In the genomic region with DNA sequence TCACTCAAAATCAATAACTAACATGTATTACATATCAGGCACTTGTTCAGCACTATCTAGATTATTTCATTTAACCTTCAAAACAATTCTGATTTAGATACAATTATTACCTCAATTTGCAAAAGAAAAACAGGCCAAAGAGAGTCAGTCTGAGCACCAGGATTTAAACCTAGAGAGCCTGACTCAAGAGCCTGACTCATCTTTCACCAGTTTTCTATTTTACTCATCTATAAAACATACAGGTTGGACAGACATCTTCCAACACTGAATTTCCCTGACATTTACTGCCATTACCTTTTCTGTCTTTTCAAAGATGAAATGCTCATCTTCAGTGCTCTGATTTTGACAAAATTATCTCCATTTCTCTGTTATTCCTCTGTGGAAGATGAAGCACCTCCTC, we compare ENCODE assay signal across 26 cellular contexts.
DNase-seq lines count a peak whose midpoint lies in the region; ATAC-seq and TF ChIP-seq lines count a peak whose summit lies in the region.
"Had no signal": no experiment of that assay in that cellular context is flagged by ENCODE, and none has a peak within 500 bp of the region (broad histone marks: within the 10 kb centered on the region; RNA-seq: fewer than 3 reads in every experiment).

No MANE protein-coding gene starts in this region.

- CTCF ChIA-PET in activated B cell treated with CpG ODN at 0.5 μM for 24 hours (lab: Charles Lee), result interaction anchor here (1.2 to 1.8 kb wide), 2 partner anchors 71 to 77 kb away, joined by 5 read pairs; no protein-coding TSS in a partner anchor

- H3K27me3 Mint-ChIP-seq in activated CD4-positive, alpha-beta T cell treated with anti-CD3 and anti-CD28 coated beads, Interleukin-2, amount 10 ng/mL, durations not matched to agents 24 days and 14 days, result no peaks in the 10 kb centered on the region
- H3K27me3 Mint-ChIP-seq in activated B cell treated with CpG ODN at 0.5 μM for 24 hours, result no peaks in the 10 kb centered on the region
- H3K27me3 Mint-ChIP-seq: activated naive CD8-positive, alpha-beta T cell treated with anti-CD3 and anti-CD28 coated beads, Interleukin-2, amount 10 ng/mL, durations not matched to agents 7 days and 5 days; CD4-positive, CD25-positive, alpha-beta regulatory T cell; central memory CD8-positive, alpha-beta T cell; T-helper 17 cell had no signal

- H3K27ac Mint-ChIP-seq in activated CD4-positive, alpha-beta T cell treated with anti-CD3 and anti-CD28 coated beads, Interleukin-2, amount 10 ng/mL, durations not matched to agents 24 days and 14 days, result peak overlapping the region; percentile 83
- peak overlapping the region; percentile 70 for H3K27ac Mint-ChIP-seq in activated B cell treated with CpG ODN at 0.5 μM for 24 hours
- H3K27ac Mint-ChIP-seq: activated naive CD8-positive, alpha-beta T cell treated with anti-CD3 and anti-CD28 coated beads, Interleukin-2, amount 10 ng/mL, durations not matched to agents 7 days and 5 days; dendritic cell treated with granulocyte-macrophage colony-stimulating factor and Interleukin-4, amounts not matched to agents 40 ng/mL and 50 ng/mL, for 4 days; T-helper 17 cell had no signal

- H3K27ac ChIP-seq in brain microvascular endothelial cell, result no peak overlapping the region
- H3K27ac ChIP-seq: gastrocnemius medialis, ovary, right atrium auricular region, vagina had no signal

- peaks cover 39% of the 10 kb centered on the region for H3K4me1 Mint-ChIP-seq in activated CD4-positive, alpha-beta T cell treated with anti-CD3 and anti-CD28 coated beads, Interleukin-2, amount 10 ng/mL, durations not matched to agents 24 days and 14 days
- peaks cover 75% of the 10 kb centered on the region for H3K4me1 Mint-ChIP-seq in activated B cell treated with CpG ODN at 0.5 μM for 24 hours

- no peak for DNase-seq in activated CD4-positive, alpha-beta T cell treated with anti-CD3 and anti-CD28 coated beads, Interleukin-2, amount 10 ng/mL, durations not matched to agents 24 days and 14 days
- DNase-seq in activated CD4-positive, alpha-beta T cell treated with anti-CD3 and anti-CD28 coated beads for 1 hour, result no peak
- DNase-seq in GM12865 (ENCODE audit: low read depth) (peak; percentile 33), activated B cell treated with CpG ODN at 0.5 μM for 24 hours (no peak), fibroblast of mammary gland (ENCODE audit: low read depth) (peak; percentile 36), brain microvascular endothelial cell (no peak), RPMI8226 (no peak), HuH-7.5 (ENCODE audit: low spot score) (no peak)
- DNase-seq: activated CD4-positive, alpha-beta T cell treated with anti-CD3 and anti-CD28 coated beads, Interleukin-2, amount 50 U/mL, for 1 hour; activated naive CD8-positive, alpha-beta T cell treated with anti-CD3 and anti-CD28 coated beads, Interleukin-2, amount 10 ng/mL, durations not matched to agents 7 days and 5 days; CD4-positive, CD25-positive, alpha-beta regulatory T cell; gastrocnemius medialis; mammary epithelial cell; NCI-H1417 treated with DMSO at 0.1 percent for 48 hours; NCI-H2081; NCI-H226; NCI-H774; ovary; stimulated activated CD4-positive, alpha-beta T cell treated with anti-CD3 and anti-CD28 coated beads, Interleukin-4, amount 100 ng/mL, for 1 hour; stimulated activated naive CD4-positive, alpha-beta T cell treated with Interleukin-2 at 50 U/mL for 16 hours; T-helper 17 cell had no signal

- H3K36me3 Mint-ChIP-seq in activated CD4-positive, alpha-beta T cell treated with anti-CD3 and anti-CD28 coated beads, Interleukin-2, amount 10 ng/mL, durations not matched to agents 24 days and 14 days (ENCODE audit: low read depth), result peaks cover 13% of the 10 kb centered on the region
- H3K36me3 Mint-ChIP-seq in activated B cell treated with CpG ODN at 0.5 μM for 24 hours (ENCODE audit: low read depth), result no peaks in the 10 kb centered on the region
- H3K36me3 Mint-ChIP-seq: CD4-positive, CD25-positive, alpha-beta regulatory T cell had no signal

- no peaks in the 10 kb centered on the region for H3K36me3 ChIP-seq in brain microvascular endothelial cell (replicated peaks)
- H3K36me3 ChIP-seq: gastrocnemius medialis, ovary, right atrium auricular region, vagina had no signal

- POLR2A ChIA-PET in activated B cell treated with CpG ODN at 0.5 μM for 24 hours (lab: Charles Lee), result interaction anchor here (0.7 to 1.7 kb wide), 4 partner anchors 10 to 244 kb away, joined by 3 to 10 read pairs (median 4); partner anchors contain the start of genes ATP5PF and GABPA

- H3K4me3 Mint-ChIP-seq in activated CD4-positive, alpha-beta T cell treated with anti-CD3 and anti-CD28 coated beads, Interleukin-2, amount 10 ng/mL, durations not matched to agents 24 days and 14 days, result peak overlapping the region; percentile 40
- no peak overlapping the region for H3K4me3 Mint-ChIP-seq in activated B cell treated with CpG ODN at 0.5 μM for 24 hours
- H3K4me3 Mint-ChIP-seq: activated naive CD8-positive, alpha-beta T cell treated with anti-CD3 and anti-CD28 coated beads, Interleukin-2, amount 10 ng/mL, durations not matched to agents 7 days and 5 days; CD4-positive, CD25-positive, alpha-beta regulatory T cell; central memory CD8-positive, alpha-beta T cell; dendritic cell treated with granulocyte-macrophage colony-stimulating factor and Interleukin-4, amounts not matched to agents 40 ng/mL and 50 ng/mL, for 4 days; T-helper 17 cell had no signal

- H3K9me3 Mint-ChIP-seq in activated CD4-positive, alpha-beta T cell treated with anti-CD3 and anti-CD28 coated beads, Interleukin-2, amount 10 ng/mL, durations not matched to agents 24 days and 14 days, result peaks cover 20% of the 10 kb centered on the region
- H3K9me3 Mint-ChIP-seq in activated B cell treated with CpG ODN at 0.5 μM for 24 hours, result peaks cover 2% of the 10 kb centered on the region
- H3K9me3 Mint-ChIP-seq: central memory CD8-positive, alpha-beta T cell; dendritic cell treated with granulocyte-macrophage colony-stimulating factor and Interleukin-4, amounts not matched to agents 40 ng/mL and 50 ng/mL, for 4 days had no signal

- in situ Hi-C loops in brain microvascular endothelial cell (cut with HindIII; ENCODE audit: low pct_ligation_motif_present, low sequenced_read_pairs), result no loop called here

- no peaks in the 10 kb centered on the region for H3K27me3 ChIP-seq in brain microvascular endothelial cell (replicated peaks)
- H3K27me3 ChIP-seq: gastrocnemius medialis, ovary, right atrium auricular region, vagina had no signal

- peak overlapping the region; percentile 22 for H3K4me3 ChIP-seq in GM12865 (ENCODE audit: low read depth, low read length)
- no peak overlapping the region for H3K4me3 ChIP-seq in fibroblast of mammary gland (ENCODE audit: control insufficient read depth, low read depth, low read length)
- no peak overlapping the region for H3K4me3 ChIP-seq in brain microvascular endothelial cell (ENCODE audit: low read depth, low read length)
- H3K4me3 ChIP-seq: gastrocnemius medialis, ovary, right atrium auricular region, SK-N-MC, vagina had no signal

- intact Hi-C loops in activated CD4-positive, alpha-beta T cell treated with anti-CD3 and anti-CD28 coated beads, Interleukin-2, amount 10 ng/mL, durations not matched to agents 24 days and 14 days (cut with micrococcal nuclease), result no loop called here
- intact Hi-C loops in activated B cell treated with CpG ODN at 0.5 μM for 24 hours (cut with micrococcal nuclease), result no loop called here

- TF ChIP-seq CTCF in GM12865 (IDR thresholded peaks at IDR 0.05; ENCODE audit: insufficient read depth, low read depth, low read length, missing control alignments) (no peak), activated B cell treated with CpG ODN at 0.5 μM for 24 hours (IDR thresholded peaks at IDR 0.05) (no peak), fibroblast of mammary gland (conservative IDR thresholded peaks at IDR 0.05; ENCODE audit: control insufficient read depth, insufficient read depth, low read depth, low read length) (no peak), brain microvascular endothelial cell (IDR thresholded peaks at IDR 0.05; ENCODE audit: low read depth, low read length, missing control alignments) (no peak)

- no peak for ATAC-seq in activated B cell treated with CpG ODN at 0.5 μM for 24 hours (ENCODE audit: low read depth)
- ATAC-seq: gastrocnemius medialis, T-helper 17 cell had no signal

Comparison
In these comparisons a context has a peak if more than half of its experiments do, and no peak if none do; other contexts are left out.
1. DNase-seq: peak in GM12865 (single experiment) and fibroblast of mammary gland (single experiment); none in activated CD4-positive, alpha-beta T cell treated with anti-CD3 and anti-CD28 coated beads, Interleukin-2, amount 10 ng/mL, durations not matched to agents 24 days and 14 days (single experiment), activated CD4-positive, alpha-beta T cell treated with anti-CD3 and anti-CD28 coated beads for 1 hour (single experiment), activated B cell treated with CpG ODN at 0.5 μM for 24 hours (single experiment), brain microvascular endothelial cell (single experiment), RPMI8226 (single experiment) and HuH-7.5 (single experiment).